Comparison of ENCODE assay signal across 8 cellular contexts in genomic region chr10:103916901-103917300, GRCh38. TPM values are rescaled to one million over a fixed set of nuclear protein-coding genes. Genes with fewer than 3 reads are reported as not detected.
DNase-seq lines count a peak whose midpoint lies in the region; ATAC-seq and TF ChIP-seq lines count a peak whose summit lies in the region.

No MANE protein-coding gene starts in this region.

- H3K27ac ChIP-seq in C4-2B (peak overlapping the region; percentile 91), MM.1S (ENCODE audit: low read length) (no peak overlapping the region), duodenal mucosa (ENCODE audit: low read depth, low read length) (no peak overlapping the region), neural progenitor cell (no peak overlapping the region)

- H3K4me1 ChIP-seq in MM.1S (ENCODE audit: low read length): peaks cover 9% of the 10 kb centered on the region
- H3K4me1 ChIP-seq in duodenal mucosa (ENCODE audit: control insufficient read depth in 1 of 2, insufficient read depth in 2 of 2, low read length in 2 of 2): peaks cover 30 to 37% of the 10 kb centered on the region in 2 donors
- H3K4me1 ChIP-seq in neural progenitor cell: peaks cover 23% of the 10 kb centered on the region

- DNase-seq in MM.1S: no peak
- DNase-seq in neural progenitor cell (ENCODE audit: low spot score): no peak

- H3F3A ChIP-seq in MM.1S (ENCODE audit: insufficient read depth, low read length): peaks cover 21% of the 10 kb centered on the region; the same call in 1 of the 2 replicates
- H3F3A ChIP-seq in neural progenitor cell (ENCODE audit: low read depth): peaks cover 20% of the 10 kb centered on the region

- H3K4me2 ChIP-seq in MM.1S (ENCODE audit: low read depth, low read length) (peak overlapping the region; percentile 100), neural progenitor cell (peak overlapping the region; percentile 92)

- peak overlapping the region; percentile 90 for H3K4me3 Mint-ChIP-seq in neural progenitor cell

- H4K20me1 ChIP-seq in MM.1S (ENCODE audit: insufficient read depth, low read length): no peaks in the 10 kb centered on the region
- no peaks in the 10 kb centered on the region for H4K20me1 ChIP-seq in neural progenitor cell (ENCODE audit: low read depth)

- peaks cover 13% of the 10 kb centered on the region for H3K79me2 ChIP-seq in MM.1S (ENCODE audit: low read length)
- H3K79me2 ChIP-seq in neural progenitor cell (ENCODE audit: low read depth): peaks cover 11% of the 10 kb centered on the region

- H3K4me1 Mint-ChIP-seq in neural progenitor cell: peaks cover 39% of the 10 kb centered on the region

- peaks cover 3% of the 10 kb centered on the region for H3K27me3 Mint-ChIP-seq in neural progenitor cell (ENCODE audit: insufficient read depth, low read depth)

- H3K9me3 Mint-ChIP-seq in neural progenitor cell: peaks cover 9% of the 10 kb centered on the region

- H2AFZ ChIP-seq in MM.1S (ENCODE audit: low read length): no peak overlapping the region
- H2AFZ ChIP-seq in neural progenitor cell (replicated peaks): no peak overlapping the region

- TF ChIP-seq CTCF in C4-2B (conservative IDR thresholded peaks at IDR 0.05) (no peak), MM.1S (IDR thresholded peaks at IDR 0.05; ENCODE audit: low read length) (no peak), neural progenitor cell (IDR thresholded peaks at IDR 0.05) (no peak)

- H3K27ac Mint-ChIP-seq in neural progenitor cell: no peak overlapping the region

- H3K9me3 ChIP-seq in MM.1S (replicated peaks; ENCODE audit: insufficient read depth, low read length): no peaks in the 10 kb centered on the region
- peaks cover 6% of the 10 kb centered on the region in 2 donors for H3K9me3 ChIP-seq in duodenal mucosa (ENCODE audit: control insufficient read depth in 1 of 2, low read length in 2 of 2)
- peaks cover 7% of the 10 kb centered on the region for H3K9me3 ChIP-seq in neural progenitor cell (ENCODE audit: low read depth)

- H3K9ac ChIP-seq in MM.1S (ENCODE audit: low read length) (peak overlapping the region; percentile 88; the same call in 1 of the 2 replicates), duodenal mucosa (ENCODE audit: low read depth in 1 of 2, low read length in 2 of 2) (peak overlapping the region; percentile 97 to 99), neural progenitor cell (no peak overlapping the region)

- H3K36me3 Mint-ChIP-seq in neural progenitor cell: peaks cover 13% of the 10 kb centered on the region

- no peaks in the 10 kb centered on the region for H3K9me2 ChIP-seq in MM.1S (replicated peaks; ENCODE audit: insufficient read depth, low read length)

- H3K4me3 ChIP-seq in MM.1S (ENCODE audit: low read length): peak overlapping the region; percentile 94
- peak overlapping the region; percentile 96 to 99 for H3K4me3 ChIP-seq in duodenal mucosa (ENCODE audit: low read depth in 1 of 2, low read length in 2 of 2)
- peak overlapping the region; percentile 63 for H3K4me3 ChIP-seq in neural progenitor cell

- ATAC-seq in GM18502 (IDR thresholded peaks at IDR 0.05; ENCODE audit: poor library complexity, unreplicated experiment) (no peak), HG02642 (IDR thresholded peaks at IDR 0.05; ENCODE audit: poor library complexity, unreplicated experiment) (no peak), esophagus mucosa (no peak), HG03439 (IDR thresholded peaks at IDR 0.05; ENCODE audit: unreplicated experiment) (no peak)

- H3K27me3 ChIP-seq in MM.1S (replicated peaks; ENCODE audit: insufficient read depth, low read length): no peaks in the 10 kb centered on the region
- no peaks in the 10 kb centered on the region for H3K27me3 ChIP-seq in duodenal mucosa (ENCODE audit: control insufficient read depth in 1 of 2, insufficient read depth in 2 of 2, low read length in 2 of 2)
- H3K27me3 ChIP-seq in neural progenitor cell: no peaks in the 10 kb centered on the region

- H3K36me3 ChIP-seq in MM.1S (replicated peaks; ENCODE audit: insufficient read depth, low read length) (no peaks in the 10 kb centered on the region), duodenal mucosa (ENCODE audit: control insufficient read depth in 1 of 2, insufficient read depth in 2 of 2, low read length in 2 of 2) (peaks cover 0 to 3% of the 10 kb centered on the region in 2 donors), neural progenitor cell (peaks cover 5% of the 10 kb centered on the region)

RNA-seq across cellular contexts. Expression of gene STN1, which starts 1.1 kb away (rescaled TPM):
- total RNA-seq in neural progenitor cell (ENCODE audit: low replicate concordance) (26.4 and 32.0 TPM in 2 replicates), esophagus mucosa (31.3 TPM)

RNA-seq across cellular contexts. Expression of gene SLK, which starts 50.0 kb away (rescaled TPM):
- total RNA-seq in neural progenitor cell (ENCODE audit: low replicate concordance) (33.5 and 42.7 TPM in 2 replicates), esophagus mucosa (54.1 TPM)
